In the genomic region with DNA sequence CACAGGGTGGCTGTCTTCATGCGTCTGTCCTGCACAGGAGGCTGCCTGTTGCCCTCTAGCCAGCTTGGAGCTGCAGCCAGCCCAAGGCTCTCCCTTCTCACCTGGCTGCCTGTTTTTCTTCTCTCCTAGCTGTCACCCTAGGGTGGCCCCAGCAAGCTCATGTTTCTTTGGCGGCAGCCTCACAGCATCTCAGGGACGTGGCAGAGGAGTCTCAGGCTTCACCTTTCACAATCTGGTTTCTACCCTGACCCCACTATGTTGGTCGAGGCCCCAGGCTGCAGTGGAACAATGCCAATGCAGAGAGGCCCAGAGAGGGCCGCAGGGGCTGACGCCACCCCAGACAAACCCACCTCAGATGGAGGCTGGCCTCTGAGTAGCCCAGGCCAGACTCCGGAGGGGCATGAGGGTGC, we compare ENCODE assay signal across 19 cellular contexts. TPM values are rescaled to one million over a fixed set of nuclear protein-coding genes. Genes with fewer than 3 reads are reported as not detected.
"Had no signal": no experiment of that assay in that cellular context is flagged by ENCODE, and none has a peak within 500 bp of the region (broad histone marks: within the 10 kb centered on the region; RNA-seq: fewer than 3 reads in every experiment).

No MANE protein-coding gene starts in this region.

- H3K27ac Mint-ChIP-seq: activated naive CD8-positive, alpha-beta T cell treated with anti-CD3 and anti-CD28 coated beads, Interleukin-2, amount 10 ng/mL, durations not matched to agents 7 days and 5 days; effector memory CD8-positive, alpha-beta T cell; naive thymus-derived CD4-positive, alpha-beta T cell; T-helper 2 cell treated with Interferon-gamma antibody and Interleukin-4, amounts not matched to agents 5 μg/mL and 100 μg/mL, for 36 hours had no signal

- H3K27ac ChIP-seq: epithelial cell of prostate, neutrophil, skin epidermis, transverse colon had no signal

- H3K4me3 ChIP-seq: breast epithelium, skin epidermis, transverse colon had no signal

- H3K4me3 Mint-ChIP-seq: activated naive CD8-positive, alpha-beta T cell treated with anti-CD3 and anti-CD28 coated beads, Interleukin-2, amount 10 ng/mL, durations not matched to agents 7 days and 5 days; effector memory CD8-positive, alpha-beta T cell; T-helper 2 cell treated with Interferon-gamma antibody and Interleukin-4, amounts not matched to agents 5 μg/mL and 100 μg/mL, for 36 hours had no signal

- ATAC-seq: activated CD4-positive, CD25-positive, alpha-beta regulatory T cell treated with anti-CD3 and anti-CD28 coated beads, Interleukin-2, amount 50 U/mL, for 24 hours; effector memory CD8-positive, alpha-beta T cell; naive thymus-derived CD4-positive, alpha-beta T cell had no signal

- DNase-seq: activated CD4-positive, alpha-beta T cell treated with anti-CD3 and anti-CD28 coated beads, Interleukin-2, amount 50 U/mL, for 1 hour; activated CD8-positive, alpha-beta memory T cell treated with anti-CD3 and anti-CD28 coated beads for 24 hours; activated naive CD4-positive, alpha-beta T cell; activated naive CD8-positive, alpha-beta T cell treated with anti-CD3 and anti-CD28 coated beads, Interleukin-2, amount 10 ng/mL, durations not matched to agents 7 days and 5 days; effector memory CD8-positive, alpha-beta T cell; foreskin melanocyte; naive thymus-derived CD4-positive, alpha-beta T cell; retina; stimulated activated CD4-positive, alpha-beta T cell treated with anti-CD3 and anti-CD28 coated beads, Interleukin-4, amount 100 ng/mL, for 24 hours; stimulated activated naive CD4-positive, alpha-beta T cell; SW 1271; transverse colon had no signal

- H3K36me3 ChIP-seq: breast epithelium, transverse colon had no signal

- H3K9me3 ChIP-seq: breast epithelium, neutrophil, transverse colon had no signal

- H3K9me3 Mint-ChIP-seq: activated naive CD8-positive, alpha-beta T cell treated with anti-CD3 and anti-CD28 coated beads, Interleukin-2, amount 10 ng/mL, durations not matched to agents 7 days and 5 days; effector memory CD8-positive, alpha-beta T cell; naive thymus-derived CD4-positive, alpha-beta T cell; T-helper 2 cell treated with Interferon-gamma antibody and Interleukin-4, amounts not matched to agents 5 μg/mL and 100 μg/mL, for 36 hours had no signal

RNA-seq across cellular contexts. Expression of a gene that starts 2.5 kb away (rescaled TPM):
- total RNA-seq: activated naive CD8-positive, alpha-beta T cell treated with anti-CD3 and anti-CD28 coated beads, Interleukin-2, amount 10 ng/mL, durations not matched to agents 7 days and 5 days had no signal
- polyA plus RNA-seq: fibroblast of lung had no signal
